ENCODE assay signal across 8 cellular contexts in genomic region chrX:53287493-53288138, GRCh38. TPM values are rescaled to one million over a fixed set of nuclear protein-coding genes. Genes with fewer than 3 reads are reported as not detected.
DNase-seq lines count a peak whose midpoint lies in the region; TF ChIP-seq lines count a peak whose summit lies in the region.

No MANE protein-coding gene starts in this region.

- H3K4me1 ChIP-seq in effector memory CD4-positive, alpha-beta T cell (ENCODE audit: control insufficient read depth, insufficient read depth, low read length, poor library complexity, severe bottlenecking), result peaks cover 13% of the 10 kb centered on the region
- H3K4me1 ChIP-seq in mucosa of rectum (ENCODE audit: control insufficient read depth in 2 of 2, insufficient read depth in 2 of 2, low read length in 2 of 2) (peaks cover 19 to 23% of the 10 kb centered on the region in 2 donors), tibial nerve (peaks cover 0 to 42% (median 16%) of the 10 kb centered on the region in 4 donors)

- H3K4me3 Mint-ChIP-seq in activated CD4-positive, alpha-beta T cell treated with anti-CD3 and anti-CD28 coated beads, Interleukin-2, amount 10 ng/mL, durations not matched to agents 7 days and 5 days, result peak overlapping the region; percentile 77

- no peaks in the 10 kb centered on the region for H3K27me3 Mint-ChIP-seq in activated CD4-positive, alpha-beta T cell treated with anti-CD3 and anti-CD28 coated beads, Interleukin-2, amount 10 ng/mL, durations not matched to agents 7 days and 5 days

- peak overlapping the region; percentile 8 for H3K4me3 ChIP-seq in effector memory CD4-positive, alpha-beta T cell (ENCODE audit: insufficient read depth, low read depth, low read length, poor library complexity, severe bottlenecking)
- H3K4me3 ChIP-seq in mucosa of rectum (ENCODE audit: low read length in 2 of 2) (peak overlapping the region; percentile 22 to 50), tibial nerve (no peak overlapping the region)

- WGBS in tibial nerve, 2 donors, result 6 to 24% methylated on average over 3 to 11 of the region's 11 CpGs

- no peaks in the 10 kb centered on the region for H3K36me3 ChIP-seq in effector memory CD4-positive, alpha-beta T cell (ENCODE audit: control insufficient read depth, insufficient read depth, low read length)
- H3K36me3 ChIP-seq in mucosa of rectum (ENCODE audit: control insufficient read depth in 2 of 2, insufficient read depth in 2 of 2, low read length in 2 of 2) (no peaks in the 10 kb centered on the region), tibial nerve (no peaks in the 10 kb centered on the region)

- TF ChIP-seq POLR2A in tibial nerve (IDR thresholded peaks at IDR 0.05), result no peak

- CTCF ChIA-PET in activated CD4-positive, alpha-beta T cell treated with anti-CD3 and anti-CD28 coated beads, Interleukin-2, amount 10 ng/mL, durations not matched to agents 7 days and 5 days (lab: Charles Lee), result interaction anchor here (0.6 to 1.5 kb wide), 6 partner anchors 20 to 218 kb away, joined by 3 to 9 read pairs (median 4); no protein-coding TSS in a partner anchor

- H3K9me3 Mint-ChIP-seq in activated CD4-positive, alpha-beta T cell treated with anti-CD3 and anti-CD28 coated beads, Interleukin-2, amount 10 ng/mL, durations not matched to agents 7 days and 5 days, result no peaks in the 10 kb centered on the region

- H3K27ac Mint-ChIP-seq in activated CD4-positive, alpha-beta T cell treated with anti-CD3 and anti-CD28 coated beads, Interleukin-2, amount 10 ng/mL, durations not matched to agents 7 days and 5 days, result peak overlapping the region; percentile 88

- TF ChIP-seq CTCF in tibial nerve (IDR thresholded peaks at IDR 0.05), result no peak

- peak in 1 of 2 donors; percentile 21 for TF ChIP-seq EP300 in tibial nerve (IDR thresholded peaks at IDR 0.05)

- H3K9me3 ChIP-seq in effector memory CD4-positive, alpha-beta T cell (ENCODE audit: control insufficient read depth, low read length), result no peaks in the 10 kb centered on the region
- H3K9me3 ChIP-seq in mucosa of rectum (ENCODE audit: control insufficient read depth in 2 of 2, low read length in 2 of 2) (no peaks in the 10 kb centered on the region), tibial nerve (no peaks in the 10 kb centered on the region)

- H3K27ac ChIP-seq in effector memory CD4-positive, alpha-beta T cell (ENCODE audit: insufficient read depth, low read length, poor library complexity, severe bottlenecking), result peak overlapping the region; percentile 40
- H3K27ac ChIP-seq in mucosa of rectum (ENCODE audit: low read depth in 2 of 2, low read length in 2 of 2) (peak overlapping the region; percentile 52 to 64), tibial nerve (peak overlapping the region in 3 of 4 donors; percentile 34 to 74 (median 54))

- H3K36me3 Mint-ChIP-seq in activated CD4-positive, alpha-beta T cell treated with anti-CD3 and anti-CD28 coated beads, Interleukin-2, amount 10 ng/mL, durations not matched to agents 7 days and 5 days (ENCODE audit: low read depth), result no peaks in the 10 kb centered on the region

- H3K9ac ChIP-seq in mucosa of rectum (ENCODE audit: low read depth in 1 of 2, low read length in 2 of 2), result peak overlapping the region in 1 of 2 donors; percentile 24

- peaks cover 35% of the 10 kb centered on the region for H3K4me1 Mint-ChIP-seq in activated CD4-positive, alpha-beta T cell treated with anti-CD3 and anti-CD28 coated beads, Interleukin-2, amount 10 ng/mL, durations not matched to agents 7 days and 5 days

- POLR2A ChIA-PET in activated CD4-positive, alpha-beta T cell treated with anti-CD3 and anti-CD28 coated beads, Interleukin-2, amount 10 ng/mL, durations not matched to agents 7 days and 5 days (lab: Charles Lee), result no interaction called here

- H3K27me3 ChIP-seq in effector memory CD4-positive, alpha-beta T cell (replicated peaks; ENCODE audit: control insufficient read depth, insufficient read depth, low read length, poor library complexity, severe bottlenecking), result no peaks in the 10 kb centered on the region
- H3K27me3 ChIP-seq in mucosa of rectum (ENCODE audit: control insufficient read depth in 2 of 2, insufficient read depth in 2 of 2, low read length in 2 of 2) (peaks cover 2 to 6% of the 10 kb centered on the region in 2 donors), tibial nerve (peaks cover 0 to 18% of the 10 kb centered on the region in 2 donors)

- DNase-seq in Daoy (ENCODE audit: low read depth), result peak; percentile 77
- DNase-seq in NCI-H1105 (lab: John Stamatoyannopoulos, UW), result peak; percentile 36
- DNase-seq in activated CD4-positive, alpha-beta T cell treated with anti-CD3 and anti-CD28 coated beads, Interleukin-2, amount 10 ng/mL, durations not matched to agents 7 days and 5 days, result peak; percentile 14
- DNase-seq in effector memory CD4-positive, alpha-beta T cell, result peak in 1 of 3 donors; percentile 21
- DNase-seq in tibial nerve (ENCODE audit: low spot score in 2 of 2), result peak; percentile 15 to 18
- DNase-seq in NCI-H146 treated with DMSO at 0.1 percent for 48 hours (lab: John Stamatoyannopoulos, UW; ENCODE audit: unreplicated experiment), result no peak
- DNase-seq in NCI-H1930 (lab: John Stamatoyannopoulos, UW), result no peak

RNA-seq across cellular contexts. Expression of gene IQSEC2, which starts 6.2 kb away (rescaled TPM):
- 1.8 and 4.1 TPM in 2 replicates for total RNA-seq in Daoy (2014; rRNA removed; shearing (Covaris generic))
- under 1 TPM; 0.10 to 0.12 TPM for total RNA-seq in activated CD4-positive, alpha-beta T cell treated with anti-CD3 and anti-CD28 coated beads, Interleukin-2, amount 10 ng/mL, durations not matched to agents 7 days and 5 days
- total RNA-seq in tibial nerve, result 10 to 100 TPM; 20.4 to 31.8 (median 28.0) TPM

Comparison
In these comparisons a context has a peak if more than half of its experiments do, and no peak if none do; other contexts are left out.
1. DNase-seq: peak in Daoy (single experiment), NCI-H1105 (single experiment), activated CD4-positive, alpha-beta T cell treated with anti-CD3 and anti-CD28 coated beads, Interleukin-2, amount 10 ng/mL, durations not matched to agents 7 days and 5 days (single experiment) and tibial nerve (2 of 2); none in NCI-H146 treated with DMSO at 0.1 percent for 48 hours (single experiment) and NCI-H1930 (0 of 2).
2. H3K4me3 ChIP-seq: peak in effector memory CD4-positive, alpha-beta T cell (single experiment) and mucosa of rectum (2 of 2); none in tibial nerve (0 of 4).
3. Peak in every context shown above with its lines, with median percentiles within 50 percentile points of each other: H3K27ac ChIP-seq.